Comparison of ENCODE assay signal across 18 cellular contexts in genomic region chr1:231969078-231969477, GRCh38.
DNase-seq lines count a peak whose midpoint lies in the region; ATAC-seq lines count a peak whose summit lies in the region.
"Had no signal": no experiment of that assay in that cellular context is flagged by ENCODE, and none has a peak within 500 bp of the region (broad histone marks: within the 10 kb centered on the region; RNA-seq: fewer than 3 reads in every experiment).

No MANE protein-coding gene starts in this region.

- in situ Hi-C loops in KBM-7 (cut with MboI; ENCODE audit: low pct_unique_long_range_greater_than_20kb, low sequenced_read_pairs), result no loop called here

- H3K4me2 ChIP-seq in Karpas-422 (ENCODE audit: low read depth, low read length, poor library complexity, severe bottlenecking), result no peak overlapping the region

- no peaks in the 10 kb centered on the region for H3K27me3 ChIP-seq in Karpas-422 (ENCODE audit: low read length)
- H3K27me3 ChIP-seq: ascending aorta, spleen, upper lobe of left lung had no signal

- DNase-seq in DMS79 (lab: John Stamatoyannopoulos, UW), result peak; percentile 84
- DNase-seq in Karpas-422, result peak; percentile 26
- DNase-seq in NCI-H2107 (lab: John Stamatoyannopoulos, UW), result peak; percentile 84
- DNase-seq in SHP77 (lab: John Stamatoyannopoulos, UW), result peak; percentile 21 to 32
- DNase-seq in activated CD4-positive, alpha-beta T cell treated with anti-CD3 and anti-CD28 coated beads for 48 hours, result no peak
- DNase-seq in KBM-7, result no peak
- DNase-seq: activated CD4-positive, alpha-beta T cell treated with anti-CD3 and anti-CD28 coated beads for 4 hours; AML-193; hippocampal formation; NCI-H1930; nucleus accumbens; spleen; upper lobe of left lung had no signal

- no peaks in the 10 kb centered on the region for H3K4me1 ChIP-seq in Karpas-422 (ENCODE audit: low read length)
- H3K4me1 ChIP-seq: ascending aorta, upper lobe of left lung had no signal

- H3K36me3 ChIP-seq in Karpas-422 (ENCODE audit: insufficient read depth, low read length), result no peaks in the 10 kb centered on the region
- H3K36me3 ChIP-seq: ascending aorta, upper lobe of left lung had no signal

- no peaks in the 10 kb centered on the region for H3K79me2 ChIP-seq in Karpas-422 (ENCODE audit: low read length)

- no peak overlapping the region for H2AFZ ChIP-seq in Karpas-422 (ENCODE audit: low read length)

- no peaks in the 10 kb centered on the region for H4K20me1 ChIP-seq in Karpas-422 (ENCODE audit: insufficient read depth, low read depth, low read length)

- no peaks in the 10 kb centered on the region for H3K9me3 ChIP-seq in Karpas-422 (ENCODE audit: low read length)
- H3K9me3 ChIP-seq: ascending aorta, upper lobe of left lung had no signal

- ATAC-seq in HG03469 (IDR thresholded peaks at IDR 0.05; ENCODE audit: unreplicated experiment), result no peak
- ATAC-seq: activated naive CD4-positive, alpha-beta T cell treated with anti-CD3 and anti-CD28 coated beads, Interleukin-2, amount 50 U/mL, for 72 hours had no signal

- H3K9ac ChIP-seq in Karpas-422 (ENCODE audit: low read length), result no peak overlapping the region

- H3K27ac ChIP-seq in Karpas-422 (ENCODE audit: low read length), result no peak overlapping the region
- H3K27ac ChIP-seq: ascending aorta, epithelial cell of prostate, RWPE1, spleen, upper lobe of left lung had no signal

- no peak overlapping the region for H3K4me3 ChIP-seq in Karpas-422 (ENCODE audit: low read length)
- H3K4me3 ChIP-seq: ascending aorta, spleen, upper lobe of left lung had no signal

- no peaks in the 10 kb centered on the region for H3K9me2 ChIP-seq in Karpas-422 (replicated peaks; ENCODE audit: insufficient read depth, low read length)

Comparison
In these comparisons a context has a peak if more than half of its experiments do, and no peak if none do; other contexts are left out.
1. DNase-seq: peak in DMS79 (single experiment), Karpas-422 (single experiment), NCI-H2107 (single experiment) and SHP77 (2 of 2); none in activated CD4-positive, alpha-beta T cell treated with anti-CD3 and anti-CD28 coated beads for 48 hours (single experiment) and KBM-7 (single experiment).